ENCODE assay signal across 19 cellular contexts in genomic region chr11:75790986-75791385, GRCh38.
"Had no signal": no experiment of that assay in that cellular context is flagged by ENCODE, and none has a peak within 500 bp of the region (broad histone marks: within the 10 kb centered on the region; RNA-seq: fewer than 3 reads in every experiment).

No MANE protein-coding gene starts in this region.

- H3K36me3 ChIP-seq: esophagus muscularis mucosa, sigmoid colon had no signal

- ATAC-seq: activated CD8-positive, alpha-beta memory T cell treated with anti-CD3 and anti-CD28 coated beads, Interleukin-2, amount 10 ng/mL, durations not matched to agents 7 days and 5 days; body of pancreas; effector memory CD8-positive, alpha-beta T cell; left colon; mucosa of descending colon; naive thymus-derived CD8-positive, alpha-beta T cell; psoas muscle had no signal

- H3K4me1 ChIP-seq: esophagus muscularis mucosa, psoas muscle, sigmoid colon had no signal

- DNase-seq: activated CD4-positive, alpha-beta T cell treated with anti-CD3 and anti-CD28 coated beads for 1 hour; activated CD4-positive, alpha-beta T cell treated with anti-CD3 and anti-CD28 coated beads, Interleukin-2, amount 50 U/mL, for 48 hours; activated CD8-positive, alpha-beta memory T cell treated with anti-CD3 and anti-CD28 coated beads, Interleukin-2, amount 10 ng/mL, durations not matched to agents 7 days and 5 days; activated effector memory CD4-positive, alpha-beta T cell treated with Interleukin-2 at 50 U/mL for 16 hours; activated T-cell treated with anti-CD3 and anti-CD28 coated beads, Interleukin-2, amount 50 U/mL, for 24 hours; body of pancreas; effector memory CD8-positive, alpha-beta T cell; glutamatergic neuron; immature natural killer cell; left colon; mucosa of descending colon; naive thymus-derived CD8-positive, alpha-beta T cell; occipital lobe; sigmoid colon; stimulated activated CD4-positive, alpha-beta T cell treated with anti-CD3 and anti-CD28 coated beads, Interleukin-2, amount 100 ng/mL, for 48 hours; stimulated activated naive CD4-positive, alpha-beta T cell treated with Interleukin-2 at 50 U/mL for 16 hours; T-helper 9 cell had no signal

- H3K9me3 ChIP-seq: body of pancreas, esophagus muscularis mucosa, mucosa of descending colon, psoas muscle, sigmoid colon had no signal

- H3K27ac ChIP-seq: body of pancreas, esophagus muscularis mucosa, psoas muscle, sigmoid colon had no signal

- H3K27me3 ChIP-seq: body of pancreas, esophagus muscularis mucosa, sigmoid colon had no signal

- H3K4me3 ChIP-seq: body of pancreas, esophagus muscularis mucosa, mucosa of descending colon, psoas muscle, sigmoid colon had no signal
